24 cellular contexts compared by ENCODE assay signal in genomic region chr2:135800513-135801460, GRCh38. TPM values are rescaled to one million over a fixed set of nuclear protein-coding genes. Genes with fewer than 3 reads are reported as not detected.
A peak's percentile ranks its signal among the peaks of the same experiment; 100 is the strongest.
DNase-seq lines count a peak whose midpoint lies in the region; ATAC-seq, FAIRE-seq and TF ChIP-seq lines count a peak whose summit lies in the region.
"Had no signal": no experiment of that assay in that cellular context is flagged by ENCODE, and none has a peak within 500 bp of the region (broad histone marks: within the 10 kb centered on the region; RNA-seq: fewer than 3 reads in every experiment).

No MANE protein-coding gene starts in this region.

- H3K9me3 Mint-ChIP-seq in endodermal cell: peaks cover 26% of the 10 kb centered on the region
- peaks cover 3% of the 10 kb centered on the region for H3K9me3 Mint-ChIP-seq in natural killer cell treated with Interleukin-12 subunit alpha and Interleukin-12 subunit beta and Interleukin-15 and Interleukin-18, amount 100 ng/mL, for 72 hours

- intact Hi-C loops in PC-3 (cut with micrococcal nuclease): no loop called here

- H3K36me3 ChIP-seq in DND-41 (ENCODE audit: insufficient read depth, low read length): no peaks in the 10 kb centered on the region
- peaks cover 32% of the 10 kb centered on the region for H3K36me3 ChIP-seq in OCI-LY3 (replicated peaks; ENCODE audit: low read depth, low read length)
- no peaks in the 10 kb centered on the region for H3K36me3 ChIP-seq in endodermal cell (ENCODE audit: control insufficient read depth, insufficient read depth, low read length)
- no peaks in the 10 kb centered on the region for H3K36me3 ChIP-seq in PC-3 (ENCODE audit: low read depth, low read length)

- H3K4me3 ChIP-seq in DND-41 (ENCODE audit: low read depth in 1 of 2, low read length in 2 of 2): no peak overlapping the region
- no peak overlapping the region for H3K4me3 ChIP-seq in OCI-LY3 (ENCODE audit: low read length)
- no peak overlapping the region for H3K4me3 ChIP-seq in endodermal cell (ENCODE audit: low read length)
- no peak overlapping the region for H3K4me3 ChIP-seq in PC-3 (ENCODE audit: low read length)
- H3K4me3 ChIP-seq: A549 had no signal

- FAIRE-seq in GM12891 (lab: Jason Lieb, UNC): no peak
- FAIRE-seq: A549 had no signal

- ATAC-seq in DND-41 (ENCODE audit: insufficient read depth, low read depth): no peak
- ATAC-seq in HG02571 (IDR thresholded peaks at IDR 0.05; ENCODE audit: unreplicated experiment): no peak
- no peak for ATAC-seq in natural killer cell treated with Interleukin-12 subunit alpha and Interleukin-12 subunit beta and Interleukin-15 and Interleukin-18, amount 100 ng/mL, for 72 hours
- no peak for ATAC-seq in HG02588 (IDR thresholded peaks at IDR 0.05; ENCODE audit: unreplicated experiment)
- ATAC-seq in PC-3: no peak
- ATAC-seq: A549 had no signal

- H3K9me2 ChIP-seq in PC-3 (replicated peaks; ENCODE audit: low read length): no peaks in the 10 kb centered on the region

- no peaks in the 10 kb centered on the region for H3K27me3 ChIP-seq in DND-41 (ENCODE audit: insufficient read depth, low read length, poor library complexity)
- no peaks in the 10 kb centered on the region for H3K27me3 ChIP-seq in OCI-LY3 (ENCODE audit: low read depth, low read length)
- H3K27me3 ChIP-seq in endodermal cell (ENCODE audit: control insufficient read depth, insufficient read depth, low read length, poor library complexity, severe bottlenecking): no peaks in the 10 kb centered on the region
- no peaks in the 10 kb centered on the region for H3K27me3 ChIP-seq in PC-3 (ENCODE audit: low read length)

- H3F3A ChIP-seq in PC-3 (ENCODE audit: low read length, unreplicated experiment): no peaks in the 10 kb centered on the region

- H3K36me3 Mint-ChIP-seq in endodermal cell (ENCODE audit: low read depth): peaks cover 4% of the 10 kb centered on the region
- H3K36me3 Mint-ChIP-seq in natural killer cell treated with Interleukin-12 subunit alpha and Interleukin-12 subunit beta and Interleukin-15 and Interleukin-18, amount 100 ng/mL, for 72 hours: peaks cover 7% of the 10 kb centered on the region

- no peak overlapping the region for H3K27ac Mint-ChIP-seq in endodermal cell
- no peak overlapping the region for H3K27ac Mint-ChIP-seq in natural killer cell treated with Interleukin-12 subunit alpha and Interleukin-12 subunit beta and Interleukin-15 and Interleukin-18, amount 100 ng/mL, for 72 hours
- H3K27ac Mint-ChIP-seq: CD4-positive, alpha-beta memory T cell; T-helper 1 cell treated with Interleukin-12 subunit alpha and Interleukin-12 subunit beta and Interleukin-4 antibody, amounts not matched to agents 30 μg/mL and 1 μg/mL, for 36 hours had no signal

- peaks cover 2% of the 10 kb centered on the region for H3K27me3 Mint-ChIP-seq in endodermal cell (ENCODE audit: insufficient read depth)
- no peaks in the 10 kb centered on the region for H3K27me3 Mint-ChIP-seq in natural killer cell treated with Interleukin-12 subunit alpha and Interleukin-12 subunit beta and Interleukin-15 and Interleukin-18, amount 100 ng/mL, for 72 hours
- H3K27me3 Mint-ChIP-seq: CD4-positive, alpha-beta memory T cell had no signal

- CTCF ChIA-PET in PC-3 (lab: Charles Lee): no interaction called here

- H3K4me2 ChIP-seq in DND-41 (ENCODE audit: insufficient read depth, low read length): no peak overlapping the region
- H3K4me2 ChIP-seq in OCI-LY3 (ENCODE audit: low read length): no peak overlapping the region
- no peak overlapping the region for H3K4me2 ChIP-seq in PC-3 (ENCODE audit: low read length)
- H3K4me2 ChIP-seq: A549 had no signal

- peaks cover 10% of the 10 kb centered on the region for H3K9me3 ChIP-seq in DND-41 (ENCODE audit: insufficient read depth, low read length, severe bottlenecking)
- 0 out of 2 replicates have a peak, but pooled peaks cover 5% of the 10 kb centered on the region for H3K9me3 ChIP-seq in OCI-LY3 (ENCODE audit: insufficient read depth, low read length)
- peaks cover 30% of the 10 kb centered on the region for H3K9me3 ChIP-seq in endodermal cell (ENCODE audit: control insufficient read depth, low read length)
- H3K9me3 ChIP-seq in PC-3 (ENCODE audit: low read length): no peaks in the 10 kb centered on the region

- H3K79me2 ChIP-seq in DND-41 (ENCODE audit: insufficient read depth, low read length) (no peaks in the 10 kb centered on the region), OCI-LY3 (ENCODE audit: low read length) (no peaks in the 10 kb centered on the region), PC-3 (ENCODE audit: low read length) (no peaks in the 10 kb centered on the region)

- 86 to 94% methylated on average over 5 to 9 of the region's 9 CpGs for WGBS in endodermal cell (ENCODE audit: insufficient coverage in 1 of 2, insufficient read length in 1 of 2), 2 experiments

- H3K9ac ChIP-seq in DND-41 (ENCODE audit: low read depth, low read length) (no peak overlapping the region), OCI-LY3 (ENCODE audit: low read length) (no peak overlapping the region), endodermal cell (ENCODE audit: extremely low read depth, low read length, poor library complexity, severe bottlenecking) (no peak overlapping the region), PC-3 (ENCODE audit: low read length) (no peak overlapping the region)

- peaks cover 3% of the 10 kb centered on the region for H3K4me1 ChIP-seq in DND-41 (ENCODE audit: insufficient read depth, low read length)
- no peaks in the 10 kb centered on the region for H3K4me1 ChIP-seq in OCI-LY3 (ENCODE audit: low read length)
- no peaks in the 10 kb centered on the region for H3K4me1 ChIP-seq in endodermal cell (ENCODE audit: control insufficient read depth, insufficient read depth, low read length)
- no peaks in the 10 kb centered on the region for H3K4me1 ChIP-seq in PC-3 (ENCODE audit: insufficient read depth, low read length)
- H3K4me1 ChIP-seq: A549 had no signal

- DNase-seq in DND-41 (no peak), GM12891 (ENCODE audit: insufficient read length, low spot score) (no peak), endodermal cell (no peak), PC-3 (no peak)
- DNase-seq in natural killer cell treated with Interleukin-12 subunit alpha and Interleukin-12 subunit beta and Interleukin-15 and Interleukin-18, amount 100 ng/mL, for 72 hours (ENCODE audit: low spot score): no peak
- DNase-seq: CD4-positive, alpha-beta memory T cell; DMS153; GF-D8; NCI-H1417; NCI-H187; NCI-H2107; NCI-H2227 treated with DMSO at 0.1 percent for 48 hours; NCI-H510A treated with DMSO at 0.1 percent for 48 hours; NCI-H774; RPMI8226; SIG-M5 had no signal

- H2AFZ ChIP-seq in DND-41 (ENCODE audit: low read depth, low read length) (no peak overlapping the region), OCI-LY3 (ENCODE audit: low read depth, low read length) (no peak overlapping the region), PC-3 (ENCODE audit: low read length) (no peak overlapping the region)

- TF ChIP-seq POLR2A in GM12891 (IDR thresholded peaks at IDR 0.05; ENCODE audit: low read depth, low read length): no peak

- H3K27ac ChIP-seq in DND-41 (ENCODE audit: low read length) (no peak overlapping the region), OCI-LY3 (ENCODE audit: low read length) (no peak overlapping the region), endodermal cell (ENCODE audit: low read depth, low read length) (no peak overlapping the region), PC-3 (ENCODE audit: low read length) (no peak overlapping the region)
- H3K27ac ChIP-seq: A549 had no signal

- H4K20me1 ChIP-seq in DND-41 (ENCODE audit: insufficient read depth, low read length) (no peaks in the 10 kb centered on the region), OCI-LY3 (ENCODE audit: insufficient read depth, low read length) (no peaks in the 10 kb centered on the region), PC-3 (ENCODE audit: low read length) (no peaks in the 10 kb centered on the region)

- H3K4me3 Mint-ChIP-seq in endodermal cell: no peak overlapping the region
- H3K4me3 Mint-ChIP-seq in natural killer cell treated with Interleukin-12 subunit alpha and Interleukin-12 subunit beta and Interleukin-15 and Interleukin-18, amount 100 ng/mL, for 72 hours: no peak overlapping the region
- H3K4me3 Mint-ChIP-seq: CD4-positive, alpha-beta memory T cell; T-helper 1 cell treated with Interleukin-12 subunit alpha and Interleukin-12 subunit beta and Interleukin-4 antibody, amounts not matched to agents 30 μg/mL and 1 μg/mL, for 36 hours had no signal

- H3K4me1 Mint-ChIP-seq in endodermal cell: peaks cover 7% of the 10 kb centered on the region
- H3K4me1 Mint-ChIP-seq in natural killer cell treated with Interleukin-12 subunit alpha and Interleukin-12 subunit beta and Interleukin-15 and Interleukin-18, amount 100 ng/mL, for 72 hours (ENCODE audit: low read depth in 2 of 2): peaks cover 3 to 6% of the 10 kb centered on the region in 2 donors

- POLR2A ChIA-PET in PC-3 (lab: Charles Lee; ENCODE audit: unreplicated experiment): no interaction called here

- peak; percentile 41 for TF ChIP-seq CTCF in DND-41 (IDR thresholded peaks at IDR 0.05; ENCODE audit: borderline replicate concordance, extremely low read depth, low read length, poor library complexity, severe bottlenecking)
- 0 out of 2 replicates have a peak, but pooled peaks have one; percentile 9 for TF ChIP-seq CTCF in OCI-LY3 (IDR thresholded peaks at IDR 0.05; ENCODE audit: low read depth, low read length)
- peak; percentile 35 for TF ChIP-seq CTCF in endodermal cell (conservative IDR thresholded peaks at IDR 0.05)
- TF ChIP-seq CTCF in PC-3 (conservative IDR thresholded peaks at IDR 0.05; ENCODE audit: low read depth, low read length): no peak

- BruUV-seq in PC-3 (replicated peaks; lab: Mats Ljungman, UMichigan): no TSS peak

TF ChIP-seq in GM12891, 5 proteins besides CTCF, POLR2A, EP300 and RAD21:
- TF ChIP-seq SPI1 (IDR thresholded peaks at IDR 0.05; ENCODE audit: low read depth, low read length): peak; percentile 49; the same call in 1 of the 2 replicates
- TF ChIP-seq PAX5 (IDR thresholded peaks at IDR 0.05; ENCODE audit: insufficient read depth, low read length, severe bottlenecking): no peak
TF ChIP-seq in GM12891: peak in this region for 1.

RNA-seq across cellular contexts. Expression of gene LCT, which starts 36.2 kb away (rescaled TPM):
- polyA plus RNA-seq in GM12891 (2012; ENCODE audit: low read depth, missing spikeins): 0.03 TPM
- total RNA-seq in endodermal cell (under 1 TPM; 0.11 TPM), PC-3 (2014; rRNA removed) (not detected in 2 replicates)
- polyA plus RNA-seq in endodermal cell (2013, experiment 1 of 2): not detected
- not detected for polyA plus RNA-seq in endodermal cell (2013, experiment 2 of 2)
- under 1 TPM; 0.33 to 0.50 TPM for total RNA-seq in natural killer cell treated with Interleukin-12 subunit alpha and Interleukin-12 subunit beta and Interleukin-15 and Interleukin-18, amount 100 ng/mL, for 72 hours
- total RNA-seq: HT1080, MCF 10A had no signal
- polyA plus RNA-seq: BJ; CD4-positive, alpha-beta memory T cell had no signal

RNA-seq across cellular contexts. Expression of gene UBXN4, which starts 59.1 kb away (rescaled TPM):
- 38.1 TPM for polyA plus RNA-seq in GM12891 (2012; ENCODE audit: low read depth, missing spikeins)
- 10 to 100 TPM; 81.0 to 81.6 TPM for total RNA-seq in endodermal cell
- polyA plus RNA-seq in endodermal cell (2013, experiment 1 of 2): 96.1 TPM
- 91.2 TPM for polyA plus RNA-seq in endodermal cell (2013, experiment 2 of 2)
- total RNA-seq in natural killer cell treated with Interleukin-12 subunit alpha and Interleukin-12 subunit beta and Interleukin-15 and Interleukin-18, amount 100 ng/mL, for 72 hours: 100 to 1,000 TPM; 123 to 138 TPM
- total RNA-seq in PC-3 (2014; rRNA removed): 38.3 and 42.0 TPM in 2 replicates
